Comparison of ENCODE assay signal across 8 cellular contexts in the genomic region with DNA sequence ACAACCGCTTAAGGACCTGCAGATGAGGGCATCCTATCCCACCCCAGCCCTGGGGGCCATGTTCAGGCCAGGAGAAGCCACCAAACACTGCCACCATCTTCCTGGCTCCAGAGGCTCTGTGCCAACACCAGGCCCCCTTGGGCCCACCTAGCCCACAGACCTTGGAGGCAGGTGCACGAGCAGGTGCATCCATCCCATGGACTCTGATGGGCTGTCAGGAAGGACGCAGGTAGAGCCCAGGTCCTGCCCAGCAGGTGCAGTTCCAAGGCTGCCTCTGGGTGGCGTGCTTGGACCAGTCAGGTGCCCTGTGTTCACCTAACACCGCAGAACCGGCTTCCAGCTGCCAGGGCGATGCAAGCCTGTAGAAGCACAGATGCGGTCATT. TPM values are rescaled to one million over a fixed set of nuclear protein-coding genes. Genes with fewer than 3 reads are reported as not detected.
A peak's percentile ranks its signal among the peaks of the same experiment; 100 is the strongest.
DNase-seq lines count a peak whose midpoint lies in the region; ATAC-seq, FAIRE-seq and TF ChIP-seq lines count a peak whose summit lies in the region.

No MANE protein-coding gene starts in this region.

- peak; percentile 69 for TF ChIP-seq CTCF in D721Med (IDR thresholded peaks at IDR 0.05; ENCODE audit: insufficient read depth, missing control alignments)
- peak; percentile 5 to 38 for TF ChIP-seq CTCF in fibroblast of lung (conservative IDR thresholded peaks at IDR 0.05 in 1 of 2, IDR thresholded peaks at IDR 0.05 in 1 of 2; ENCODE audit: low read depth in 1 of 2, low read length in 2 of 2)
- TF ChIP-seq CTCF in retinal pigment epithelial cell (conservative IDR thresholded peaks at IDR 0.05; ENCODE audit: low read depth, low read length), result peak; percentile 59
- TF ChIP-seq CTCF in uterus (IDR thresholded peaks at IDR 0.05), result peak in 1 of 4 experiments; percentile 7

- no peak overlapping the region for H3K27ac Mint-ChIP-seq in activated CD4-positive, alpha-beta memory T cell treated with anti-CD3 and anti-CD28 coated beads for 36 hours

- peaks cover 27% of the 10 kb centered on the region for H3K27me3 Mint-ChIP-seq in activated CD4-positive, alpha-beta memory T cell treated with anti-CD3 and anti-CD28 coated beads for 36 hours

- H3K9me3 ChIP-seq in fibroblast of lung (ENCODE audit: control insufficient read depth, insufficient read depth, low read depth, low read length), result no peaks in the 10 kb centered on the region
- no peaks in the 10 kb centered on the region for H3K9me3 ChIP-seq in uterus

- H3K4me3 ChIP-seq in fibroblast of lung (replicated peaks in 1 of 4; ENCODE audit: control extremely low read depth in 1 of 4, insufficient read depth in 1 of 4, low read depth in 3 of 4, low read length in 4 of 4) (no peak overlapping the region), retinal pigment epithelial cell (ENCODE audit: low read length) (no peak overlapping the region), uterus (no peak overlapping the region)

- H3K36me3 ChIP-seq in fibroblast of lung (ENCODE audit: control insufficient read depth, insufficient read depth, low read length) (no peaks in the 10 kb centered on the region), uterus (no peaks in the 10 kb centered on the region)

- H2AFZ ChIP-seq in fibroblast of lung (ENCODE audit: low read length), result no peak overlapping the region

- DNase-seq in D721Med (ENCODE audit: insufficient read length, low spot score) (peak; percentile 93), NAMALWA (ENCODE audit: low spot score) (peak; percentile 65), fibroblast of lung (ENCODE audit: low read depth in 2 of 2) (no peak), retinal pigment epithelial cell (ENCODE audit: low read depth) (no peak), putamen (ENCODE audit: low spot score) (no peak), uterus (no peak)
- DNase-seq in activated CD4-positive, alpha-beta memory T cell treated with anti-CD3 and anti-CD28 coated beads for 36 hours, result peak; percentile 83

- intact Hi-C loops in activated CD4-positive, alpha-beta memory T cell treated with anti-CD3 and anti-CD28 coated beads for 36 hours (cut with micrococcal nuclease), result loop anchor here (2.0 kb wide), 1 partner anchor 72 kb away; the partner anchor contains the start of genes ATP5ME and MYL5
- intact Hi-C loops in uterus (cut with DNase I; ENCODE audit: low total_unique reads), result no loop called here

- no peak overlapping the region for H3K4me3 Mint-ChIP-seq in activated CD4-positive, alpha-beta memory T cell treated with anti-CD3 and anti-CD28 coated beads for 36 hours

- H4K20me1 ChIP-seq in fibroblast of lung (ENCODE audit: control insufficient read depth, extremely low read depth, insufficient read depth, low read length), result no peaks in the 10 kb centered on the region

- no peak overlapping the region for H3K4me2 ChIP-seq in fibroblast of lung (ENCODE audit: extremely low read depth, insufficient read depth, low read length)

- FAIRE-seq in D721Med (lab: Jason Lieb, UNC), result no peak

- peaks cover 4% of the 10 kb centered on the region for H3K4me1 Mint-ChIP-seq in activated CD4-positive, alpha-beta memory T cell treated with anti-CD3 and anti-CD28 coated beads for 36 hours (ENCODE audit: low read depth)

- no peak for TF ChIP-seq POLR2A in uterus (IDR thresholded peaks at IDR 0.05)

- no peaks in the 10 kb centered on the region for H3K9me3 Mint-ChIP-seq in activated CD4-positive, alpha-beta memory T cell treated with anti-CD3 and anti-CD28 coated beads for 36 hours

- POLR2A ChIA-PET in activated CD4-positive, alpha-beta memory T cell treated with anti-CD3 and anti-CD28 coated beads for 36 hours (lab: Charles Lee), result no interaction called here

- H3K4me1 ChIP-seq in fibroblast of lung (ENCODE audit: control insufficient read depth, extremely low read depth, insufficient read depth, low read length) (no peaks in the 10 kb centered on the region), uterus (no peaks in the 10 kb centered on the region)

- no peaks in the 10 kb centered on the region for H3K36me3 Mint-ChIP-seq in activated CD4-positive, alpha-beta memory T cell treated with anti-CD3 and anti-CD28 coated beads for 36 hours

- CTCF ChIA-PET in activated CD4-positive, alpha-beta memory T cell treated with anti-CD3 and anti-CD28 coated beads for 36 hours (lab: Charles Lee), result interaction anchor here (0.7 to 1.3 kb wide), 6 partner anchors 16 to 478 kb away, joined by 3 to 10 read pairs (median 4); partner anchors contain the start of genes ATP5ME, MYL5 and ZNF718

- H3K79me2 ChIP-seq in fibroblast of lung (ENCODE audit: control insufficient read depth, insufficient read depth, low read length), result no peaks in the 10 kb centered on the region

- no peak overlapping the region for H3K9ac ChIP-seq in fibroblast of lung (ENCODE audit: insufficient read depth, low read length)

- no peak for ATAC-seq in GM21528 (IDR thresholded peaks at IDR 0.05; ENCODE audit: low FRiP score, unreplicated experiment)

- H3K27me3 ChIP-seq in fibroblast of lung (ENCODE audit: control insufficient read depth, insufficient read depth, low read length) (no peaks in the 10 kb centered on the region), uterus (no peaks in the 10 kb centered on the region)

- no peak overlapping the region for H3K27ac ChIP-seq in fibroblast of lung (ENCODE audit: insufficient read depth, low read length)
- no peak overlapping the region for H3K27ac ChIP-seq in uterus

RNA-seq across cellular contexts. Expression of gene PDE6B, which starts 22.8 kb away (rescaled TPM):
- 10 to 100 TPM; 16.1 to 22.9 TPM for total RNA-seq in activated CD4-positive, alpha-beta memory T cell treated with anti-CD3 and anti-CD28 coated beads for 36 hours
- total RNA-seq in fibroblast of lung (2.1 and 2.8 TPM in 2 replicates), uterus (10 to 100 TPM in 1 of 4 donors, 1 to 10 TPM in 1, under 1 TPM in 1, not detected in 1; 0.26 to 16.2 (median 1.2) TPM)
- polyA plus RNA-seq in fibroblast of lung, result 0.15 TPM in 1 of 2 replicates, not detected in the other
- 0.40 TPM in 1 of 2 replicates, not detected in the other for polyA plus RNA-seq in fibroblast of lung (2012)
- polyA minus RNA-seq in fibroblast of lung (ENCODE audit: low replicate concordance), result 6.7 TPM in 1 of 2 replicates, not detected in the other

RNA-seq across cellular contexts. Expression of gene TMEM271, which starts 26.5 kb away (rescaled TPM):
- not detected for total RNA-seq in activated CD4-positive, alpha-beta memory T cell treated with anti-CD3 and anti-CD28 coated beads for 36 hours
- total RNA-seq in fibroblast of lung (not detected in 2 replicates), uterus (not detected)
- polyA plus RNA-seq in fibroblast of lung, result not detected in 2 replicates
- not detected in 2 replicates for polyA plus RNA-seq in fibroblast of lung (2012)
- polyA minus RNA-seq in fibroblast of lung (ENCODE audit: low replicate concordance), result not detected in 2 replicates

Comparison
In these comparisons a context has a peak if more than half of its experiments do, and no peak if none do; other contexts are left out.
1. DNase-seq: peak in D721Med (single experiment), NAMALWA (single experiment) and activated CD4-positive, alpha-beta memory T cell treated with anti-CD3 and anti-CD28 coated beads for 36 hours (single experiment); none in fibroblast of lung (0 of 2), retinal pigment epithelial cell (single experiment), putamen (single experiment) and uterus (0 of 2).